1 cellular context compared by ENCODE assay signal in genomic region chr2:110170102-110170501, GRCh38.
TF ChIP-seq lines count a peak whose summit lies in the region.

No MANE protein-coding gene starts in this region.

TF ChIP-seq in K562, 482 proteins besides CTCF, POLR2A, EP300 and RAD21:
- TF ChIP-seq ZNF436 (CRISPR knock-in tag; IDR thresholded peaks at IDR 0.05): no peak
- TF ChIP-seq MAFG (tag; conservative IDR thresholded peaks at IDR 0.05): 0 out of 2 replicates have a peak, but pooled peaks have one; percentile 8
- TF ChIP-seq ARNT (IDR thresholded peaks at IDR 0.05): no peak
- TF ChIP-seq, protein P1, sequence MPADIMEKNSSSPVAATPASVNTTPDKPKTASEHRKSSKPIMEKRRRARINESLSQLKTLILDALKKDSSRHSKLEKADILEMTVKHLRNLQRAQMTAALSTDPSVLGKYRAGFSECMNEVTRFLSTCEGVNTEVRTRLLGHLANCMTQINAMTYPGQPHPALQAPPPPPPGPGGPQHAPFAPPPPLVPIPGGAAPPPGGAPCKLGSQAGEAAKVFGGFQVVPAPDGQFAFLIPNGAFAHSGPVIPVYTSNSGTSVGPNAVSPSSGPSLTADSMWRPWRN (IDR thresholded peaks at IDR 0.05; ENCODE audit: low read depth): no peak
- no peak for TF ChIP-seq ELF4 (CRISPR knock-in tag; IDR thresholded peaks at IDR 0.05)
- 0 out of 2 replicates have a peak, but pooled peaks have one; percentile 12 for TF ChIP-seq ZNF316 (IDR thresholded peaks at IDR 0.05)
